1 cellular context compared by ENCODE assay signal in the genomic region with DNA sequence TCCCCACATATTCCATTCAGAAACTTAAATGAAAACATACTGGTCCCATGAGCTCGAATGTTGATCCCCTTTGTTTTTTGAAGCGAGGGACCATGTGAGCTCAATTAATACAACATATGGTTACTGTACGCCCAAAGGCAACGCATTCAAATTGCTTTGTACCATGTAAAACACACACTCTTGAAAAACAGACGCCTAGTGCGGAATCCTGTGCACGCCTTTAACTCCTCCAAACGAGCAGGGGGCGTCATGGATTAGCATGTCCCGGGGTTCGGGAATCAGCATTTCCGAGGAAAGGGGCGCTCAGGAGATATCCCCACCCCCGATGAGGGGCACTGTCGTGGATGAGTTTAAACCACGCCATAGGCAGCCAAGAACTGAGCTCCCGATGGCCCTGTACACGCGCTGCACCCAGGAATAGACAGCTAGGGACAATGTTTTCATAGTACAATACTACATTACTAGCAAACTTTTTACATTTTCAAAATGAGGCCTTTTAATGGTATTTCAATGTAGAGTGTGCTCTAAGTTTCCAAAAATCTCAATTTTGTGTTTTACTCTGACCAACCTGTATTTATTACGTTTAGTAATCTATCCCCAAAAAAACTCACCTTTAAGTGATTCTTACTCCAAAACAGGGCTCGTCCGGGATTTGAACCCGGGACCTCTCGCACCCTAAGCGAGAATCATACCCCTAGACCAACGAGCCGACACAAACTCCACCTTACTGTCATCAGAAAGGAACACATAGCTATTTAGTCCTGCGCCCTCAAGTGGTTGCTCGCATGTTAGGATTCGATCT.
TF ChIP-seq lines count a peak whose summit lies in the region.

No MANE protein-coding gene starts in this region.

TF ChIP-seq in GM23338, 12 proteins besides CTCF, POLR2A, EP300 and RAD21 (continued from another document):
- 0 out of 2 replicates have a peak, but pooled peaks have one; percentile 68 for TF ChIP-seq ZNF114 (CRISPR knock-in tag; IDR thresholded peaks at IDR 0.05)
